ENCODE assay signal across 11 cellular contexts in the genomic region with DNA sequence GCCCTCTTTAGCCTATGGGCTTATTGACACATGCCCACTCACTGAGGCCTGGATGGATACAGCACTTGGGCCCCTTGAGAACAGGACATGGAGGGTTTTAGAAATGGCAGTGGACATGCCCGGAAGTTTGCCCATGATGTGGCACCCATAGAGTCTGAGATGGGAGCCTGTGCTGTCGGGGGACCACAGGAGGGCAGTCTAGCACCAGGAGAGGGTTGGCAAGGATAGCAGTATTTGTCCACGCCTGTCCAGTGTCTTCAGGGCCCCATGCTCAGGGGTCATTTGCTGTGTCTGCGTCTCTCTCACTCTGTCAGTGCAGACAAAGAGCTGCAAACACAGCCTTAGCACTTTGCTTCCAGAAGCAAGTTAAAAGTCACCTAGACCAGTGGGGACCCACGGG. TPM values are rescaled to one million over a fixed set of nuclear protein-coding genes. Genes with fewer than 3 reads are reported as not detected.
DNase-seq lines count a peak whose midpoint lies in the region; ATAC-seq, FAIRE-seq and TF ChIP-seq lines count a peak whose summit lies in the region.
"Had no signal": no experiment of that assay in that cellular context is flagged by ENCODE, and none has a peak within 500 bp of the region (broad histone marks: within the 10 kb centered on the region; RNA-seq: fewer than 3 reads in every experiment).

No MANE protein-coding gene starts in this region.

- dilution Hi-C loops in keratinocyte (cut with MboI; ENCODE audit: extremely low pct_ligation_motif_present, low sequenced_read_pairs): no loop called here

- H4K20me1 ChIP-seq in keratinocyte (ENCODE audit: control insufficient read depth, extremely low read depth, insufficient read depth, low read length): no peaks in the 10 kb centered on the region

- no peak overlapping the region for H2AFZ ChIP-seq in keratinocyte (ENCODE audit: control insufficient read depth, low read length)

- H3K4me2 ChIP-seq in keratinocyte (ENCODE audit: control insufficient read depth, extremely low read depth, insufficient read depth, low read depth, low read length): no peak overlapping the region

- no peak for ATAC-seq in GM18909 (IDR thresholded peaks at IDR 0.05; ENCODE audit: poor library complexity, unreplicated experiment)
- no peak for ATAC-seq in GM19397 (IDR thresholded peaks at IDR 0.05; ENCODE audit: unreplicated experiment)

- H3K4me3 ChIP-seq in BE2C (ENCODE audit: low read depth, low read length): no peak overlapping the region
- H3K4me3 ChIP-seq in keratinocyte (ENCODE audit: control insufficient read depth in 2 of 3, extremely low read depth in 1 of 3, insufficient read depth in 2 of 3, low read depth in 1 of 3, low read length in 3 of 3): no peak overlapping the region
- H3K4me3 ChIP-seq: SJSA1 had no signal

- H3K27me3 ChIP-seq in BE2C: no peaks in the 10 kb centered on the region
- no peaks in the 10 kb centered on the region for H3K27me3 ChIP-seq in keratinocyte (ENCODE audit: control insufficient read depth, extremely low read depth, insufficient read depth, low read length)
- H3K27me3 ChIP-seq: SJSA1 had no signal

- FAIRE-seq in keratinocyte (lab: Jason Lieb, UNC): no peak
- FAIRE-seq: islet of Langerhans had no signal

- H3K9me1 ChIP-seq in keratinocyte (ENCODE audit: control insufficient read depth, extremely low read depth, insufficient read depth, low read length): no peaks in the 10 kb centered on the region

- H3K79me2 ChIP-seq in keratinocyte (ENCODE audit: control insufficient read depth, insufficient read depth, low read length): no peaks in the 10 kb centered on the region

- peak; percentile 10; the same call in 1 of the 2 replicates for TF ChIP-seq CTCF in BE2C (IDR thresholded peaks at IDR 0.05; ENCODE audit: low read depth, low read length)
- peak; percentile 39 for TF ChIP-seq CTCF in GM12872 (IDR thresholded peaks at IDR 0.05; ENCODE audit: insufficient read depth, low read depth, low read length)
- peak; percentile 44 to 73 (median 52) for TF ChIP-seq CTCF in keratinocyte (optimal IDR thresholded peaks at IDR 0.05 in 1 of 3, IDR thresholded peaks at IDR 0.05 in 1 of 3, conservative IDR thresholded peaks at IDR 0.05 in 1 of 3; ENCODE audit: extremely low read depth in 1 of 3, insufficient read depth in 2 of 3, low read length in 3 of 3)

- DNase-seq in BE2C (no peak), UCSD-AML1 (lab: John Stamatoyannopoulos, UW; ENCODE audit: unreplicated experiment) (peak; percentile 50), keratinocyte (ENCODE audit: low read depth, low spot score) (no peak), NCI-H2029 treated with DMSO at 0.1 percent for 48 hours (lab: John Stamatoyannopoulos, UW) (no peak)
- DNase-seq in activated CD4-positive, CD25-positive, alpha-beta regulatory T cell treated with anti-CD3 and anti-CD28 coated beads, Interleukin-2, amount 50 U/mL, for 72 hours: no peak
- DNase-seq: amniotic stem cell had no signal

- H3K4me1 ChIP-seq in BE2C: peaks cover under 1% of the 10 kb centered on the region; the same call in 1 of the 2 replicates
- peaks cover under 1% of the 10 kb centered on the region for H3K4me1 ChIP-seq in keratinocyte (ENCODE audit: control insufficient read depth, extremely low read depth, insufficient read depth, low read length)

- H3K9me3 ChIP-seq in BE2C (no peaks in the 10 kb centered on the region), keratinocyte (ENCODE audit: control insufficient read depth, low read depth, low read length) (no peaks in the 10 kb centered on the region)
- H3K9me3 ChIP-seq: SJSA1 had no signal

- no peak overlapping the region for H3K27ac ChIP-seq in keratinocyte (ENCODE audit: control insufficient read depth, insufficient read depth, low read length)
- H3K27ac ChIP-seq: SJSA1 had no signal

- H3K9ac ChIP-seq in keratinocyte (ENCODE audit: control insufficient read depth, extremely low read depth, insufficient read depth, low read length): no peak overlapping the region

- no peaks in the 10 kb centered on the region for H3K36me3 ChIP-seq in BE2C
- no peaks in the 10 kb centered on the region for H3K36me3 ChIP-seq in keratinocyte (ENCODE audit: control insufficient read depth in 2 of 2, extremely low read depth in 1 of 2, insufficient read depth in 2 of 2, low read length in 2 of 2)
- H3K36me3 ChIP-seq: SJSA1 had no signal

RNA-seq across cellular contexts. Expression of a gene that starts 48.7 kb away (rescaled TPM):
- polyA plus RNA-seq in BE2C (2012; ENCODE audit: insufficient read depth, insufficient read length, low read depth): not detected
- polyA plus RNA-seq in keratinocyte: 1.1 to 1.5 TPM (median 1.4 TPM) in 3 replicates
- 3.1 TPM for polyA plus RNA-seq in keratinocyte (2011; ENCODE audit: low read depth)
- 0.53 and 1.2 TPM in 2 replicates for polyA plus RNA-seq in keratinocyte (2011; cell fraction: cytosol; rRNA removed)
- 2.7 and 3.5 TPM in 2 replicates for polyA plus RNA-seq in keratinocyte (2011; cell fraction: nucleus; rRNA removed)
- polyA plus RNA-seq in keratinocyte (2012; ENCODE audit: low replicate concordance): 1.6 and 2.9 TPM in 2 replicates
- 0.99 to 1.6 TPM (median 1.1 TPM) in 3 replicates for polyA minus RNA-seq in keratinocyte
- 1.3 TPM for polyA minus RNA-seq in keratinocyte (2011; cell fraction: cytosol; rRNA and poly(A)+ RNA removed)
- polyA minus RNA-seq in keratinocyte (2011; cell fraction: nucleus; rRNA and poly(A)+ RNA removed): 1.9 and 2.9 TPM in 2 replicates
